In genomic region chr11:110526323-110526722, GRCh38 we compare ENCODE assay signal across 12 cellular contexts.
DNase-seq lines count a peak whose midpoint lies in the region; ATAC-seq and TF ChIP-seq lines count a peak whose summit lies in the region.
"Had no signal": no experiment of that assay in that cellular context is flagged by ENCODE, and none has a peak within 500 bp of the region (broad histone marks: within the 10 kb centered on the region; RNA-seq: fewer than 3 reads in every experiment).

No MANE protein-coding gene starts in this region.

- peak overlapping the region; percentile 21 for H3K27ac ChIP-seq in CD8-positive, alpha-beta memory T cell (ENCODE audit: low read depth, low read length)
- peak overlapping the region in 2 of 8 donors; percentile 31 to 50 for H3K27ac ChIP-seq in spleen
- H3K27ac ChIP-seq: upper lobe of right lung had no signal

- no peaks in the 10 kb centered on the region for H3K27me3 ChIP-seq in CD8-positive, alpha-beta memory T cell (ENCODE audit: insufficient read depth, low read length, poor library complexity, severe bottlenecking)
- no peaks in the 10 kb centered on the region for H3K27me3 ChIP-seq in spleen (replicated peaks in 1 of 7)
- H3K27me3 ChIP-seq: upper lobe of right lung had no signal

- no peaks in the 10 kb centered on the region for H3K36me3 ChIP-seq in CD8-positive, alpha-beta memory T cell (ENCODE audit: insufficient read depth, low read length)
- no peaks in the 10 kb centered on the region for H3K36me3 ChIP-seq in spleen
- H3K36me3 ChIP-seq: upper lobe of right lung had no signal

- H3K27ac Mint-ChIP-seq in CD8-positive, alpha-beta memory T cell = peak overlapping the region; percentile 23 to 92 (median 86)
- H3K27ac Mint-ChIP-seq in activated CD8-positive, alpha-beta T cell treated with anti-CD3 and anti-CD28 coated beads for 36 hours = no peak overlapping the region

- H3K9me3 ChIP-seq in CD8-positive, alpha-beta memory T cell (ENCODE audit: low read length) = no peaks in the 10 kb centered on the region
- peaks cover 0 to 19% (median 15%) of the 10 kb centered on the region in 8 donors for H3K9me3 ChIP-seq in spleen
- H3K9me3 ChIP-seq: upper lobe of right lung had no signal

- H3K36me3 Mint-ChIP-seq in CD8-positive, alpha-beta memory T cell = peaks cover 0 to 18% (median 0%) of the 10 kb centered on the region in 3 donors
- no peaks in the 10 kb centered on the region for H3K36me3 Mint-ChIP-seq in activated CD8-positive, alpha-beta T cell treated with anti-CD3 and anti-CD28 coated beads for 36 hours (ENCODE audit: low read depth)

- no peak for TF ChIP-seq CTCF in activated CD8-positive, alpha-beta T cell treated with anti-CD3 and anti-CD28 coated beads for 36 hours (IDR thresholded peaks at IDR 0.05)
- no peak for TF ChIP-seq CTCF in spleen (IDR thresholded peaks at IDR 0.05 in 8 of 11, conservative IDR thresholded peaks at IDR 0.05 in 3 of 11)

- peaks cover 0 to 22% (median 10%) of the 10 kb centered on the region in 5 donors for H3K9me3 Mint-ChIP-seq in CD8-positive, alpha-beta memory T cell
- peaks cover 7% of the 10 kb centered on the region for H3K9me3 Mint-ChIP-seq in activated CD8-positive, alpha-beta T cell treated with anti-CD3 and anti-CD28 coated beads for 36 hours

- CTCF ChIA-PET in CD8-positive, alpha-beta memory T cell (lab: Charles Lee) = no interaction called here
- CTCF ChIA-PET in activated CD8-positive, alpha-beta T cell treated with anti-CD3 and anti-CD28 coated beads for 36 hours (lab: Charles Lee) = interaction anchor here (1.6 kb wide), 1 partner anchor 703 kb away, joined by 5 read pairs; no protein-coding TSS in a partner anchor

- DNase-seq in CD8-positive, alpha-beta memory T cell = peak in 1 of 5 donors; percentile 10
- DNase-seq in activated CD8-positive, alpha-beta T cell treated with anti-CD3 and anti-CD28 coated beads for 36 hours = peak; percentile 13
- no peak for DNase-seq in spleen
- no peak for DNase-seq in effector CD8-positive, alpha-beta T cell (lab: John Stamatoyannopoulos, UW)
- no peak for DNase-seq in cortex of kidney (lab: John Stamatoyannopoulos, UW)
- no peak for DNase-seq in activated CD4-positive, alpha-beta T cell treated with anti-CD3 and anti-CD28 coated beads, Interleukin-2, amount 50 U/mL, for 1 hour
- DNase-seq: cerebellar nuclear complex, glutamatergic neuron, GOT3, upper lobe of right lung had no signal

- no peak overlapping the region for H3K4me3 ChIP-seq in CD8-positive, alpha-beta memory T cell (ENCODE audit: low read length)
- no peak overlapping the region for H3K4me3 ChIP-seq in spleen
- H3K4me3 ChIP-seq: upper lobe of right lung had no signal

- no peaks in the 10 kb centered on the region for H3K27me3 Mint-ChIP-seq in CD8-positive, alpha-beta memory T cell
- H3K27me3 Mint-ChIP-seq in activated CD8-positive, alpha-beta T cell treated with anti-CD3 and anti-CD28 coated beads for 36 hours = no peaks in the 10 kb centered on the region

- intact Hi-C loops in activated CD8-positive, alpha-beta T cell treated with anti-CD3 and anti-CD28 coated beads for 36 hours (cut with micrococcal nuclease) = no loop called here
- intact Hi-C loops in spleen (cut with DNase I; ENCODE audit: low total_unique reads) = no loop called here

- H3K4me1 ChIP-seq in CD8-positive, alpha-beta memory T cell (ENCODE audit: insufficient read depth, low read length) = peaks cover 43% of the 10 kb centered on the region
- peaks cover 0 to 11% (median 0%) of the 10 kb centered on the region in 6 donors for H3K4me1 ChIP-seq in spleen

- POLR2A ChIA-PET in CD8-positive, alpha-beta memory T cell (lab: Charles Lee) = no interaction called here
- POLR2A ChIA-PET in activated CD8-positive, alpha-beta T cell treated with anti-CD3 and anti-CD28 coated beads for 36 hours (lab: Charles Lee) = no interaction called here

- peaks cover 68 to 77% (median 76%) of the 10 kb centered on the region in 3 donors for H3K4me1 Mint-ChIP-seq in CD8-positive, alpha-beta memory T cell
- peaks cover 29% of the 10 kb centered on the region for H3K4me1 Mint-ChIP-seq in activated CD8-positive, alpha-beta T cell treated with anti-CD3 and anti-CD28 coated beads for 36 hours (ENCODE audit: low read depth)

- ATAC-seq in GM19438 (IDR thresholded peaks at IDR 0.05; ENCODE audit: low read depth, unreplicated experiment) = peak; percentile 66
- ATAC-seq in HG02973 (IDR thresholded peaks at IDR 0.05; ENCODE audit: unreplicated experiment) = peak; percentile 55
- peak; percentile 70 for ATAC-seq in activated CD8-positive, alpha-beta T cell treated with anti-CD3 and anti-CD28 coated beads for 36 hours

- no peak for TF ChIP-seq POLR2A in spleen (IDR thresholded peaks at IDR 0.05)

- peak overlapping the region; percentile 2 to 77 (median 60) for H3K4me3 Mint-ChIP-seq in CD8-positive, alpha-beta memory T cell
- no peak overlapping the region for H3K4me3 Mint-ChIP-seq in activated CD8-positive, alpha-beta T cell treated with anti-CD3 and anti-CD28 coated beads for 36 hours

- 79 to 88% (median 86%) methylated on average over 2 of the region's 2 CpGs for WGBS in spleen, 5 donors
